ENCODE assay signal across 14 cellular contexts in the genomic region with DNA sequence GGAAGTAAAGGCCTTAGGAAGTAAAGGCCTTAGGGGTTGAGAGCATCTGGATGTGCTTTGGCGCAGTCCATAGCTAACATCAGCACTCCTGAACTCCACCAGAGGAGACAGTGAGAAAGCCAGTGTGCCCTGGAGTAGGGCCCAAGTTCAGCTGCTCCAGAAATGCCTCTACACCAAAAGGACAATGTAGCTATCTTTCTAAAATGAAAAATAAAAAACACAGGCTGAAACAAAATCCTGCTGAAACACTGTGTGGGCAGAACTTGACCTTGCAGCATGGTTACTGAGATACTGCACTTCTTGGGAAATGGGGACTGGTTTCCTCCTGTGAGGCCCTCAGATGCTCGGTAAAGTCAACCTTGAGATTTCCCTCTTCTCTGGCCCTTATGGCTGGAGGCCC.
"Had no signal": no experiment of that assay in that cellular context is flagged by ENCODE, and none has a peak within 500 bp of the region (broad histone marks: within the 10 kb centered on the region; RNA-seq: fewer than 3 reads in every experiment).

No MANE protein-coding gene starts in this region.

- H3K4me1 Mint-ChIP-seq: activated naive CD8-positive, alpha-beta T cell treated with anti-CD3 and anti-CD28 coated beads, Interleukin-2, amount 50 U/mL, for 24 hours; immature natural killer cell; stimulated activated naive B cell treated with anti-CD40 and anti-IgM and Interleukin-4, amounts not matched to agents 10 μg/mL and 1 μg/mL and 100 μg/mL, for 72 hours had no signal

- H3K36me3 ChIP-seq: esophagus squamous epithelium, lower lobe of right lung, transverse colon had no signal

- H3K4me3 ChIP-seq: esophagus squamous epithelium, lower lobe of right lung, transverse colon had no signal

- H3K27me3 Mint-ChIP-seq: stimulated activated naive B cell treated with anti-CD40 and anti-IgM and Interleukin-4, amounts not matched to agents 10 μg/mL and 1 μg/mL and 100 μg/mL, for 72 hours had no signal

- H3K27me3 ChIP-seq: esophagus squamous epithelium, transverse colon had no signal

- H3K4me3 Mint-ChIP-seq: activated naive CD8-positive, alpha-beta T cell treated with anti-CD3 and anti-CD28 coated beads, Interleukin-2, amount 50 U/mL, for 24 hours; activated T-helper 1 cell treated with anti-CD3 and anti-CD28 coated beads, Interleukin-12 subunit alpha, Interleukin-12 subunit beta, Interleukin-2, Interleukin-4 antibody, amounts not matched to agents 30 ng/mL and 10 ng/mL and 1 ng/mL, durations not matched to agents 14 hours and 24 hours and 36 hours; immature natural killer cell; neural crest cell; stimulated activated naive B cell treated with anti-CD40 and anti-IgM and Interleukin-4, amounts not matched to agents 10 μg/mL and 1 μg/mL and 100 μg/mL, for 72 hours had no signal

- H3K36me3 Mint-ChIP-seq: immature natural killer cell; stimulated activated naive B cell treated with anti-CD40 and anti-IgM and Interleukin-4, amounts not matched to agents 10 μg/mL and 1 μg/mL and 100 μg/mL, for 72 hours had no signal

- H3K9ac ChIP-seq: parathyroid adenoma had no signal

- H3K27ac ChIP-seq: esophagus squamous epithelium, lower lobe of right lung, parathyroid adenoma, transverse colon had no signal

- H3K9me3 Mint-ChIP-seq: activated naive CD8-positive, alpha-beta T cell treated with anti-CD3 and anti-CD28 coated beads, Interleukin-2, amount 50 U/mL, for 24 hours; activated T-helper 1 cell treated with anti-CD3 and anti-CD28 coated beads, Interleukin-12 subunit alpha, Interleukin-12 subunit beta, Interleukin-2, Interleukin-4 antibody, amounts not matched to agents 30 ng/mL and 10 ng/mL and 1 ng/mL, durations not matched to agents 14 hours and 24 hours and 36 hours; immature natural killer cell; neural crest cell had no signal

- H3K27ac Mint-ChIP-seq: activated naive CD8-positive, alpha-beta T cell treated with anti-CD3 and anti-CD28 coated beads, Interleukin-2, amount 50 U/mL, for 24 hours; activated T-helper 1 cell treated with anti-CD3 and anti-CD28 coated beads, Interleukin-12 subunit alpha, Interleukin-12 subunit beta, Interleukin-2, Interleukin-4 antibody, amounts not matched to agents 30 ng/mL and 10 ng/mL and 1 ng/mL, durations not matched to agents 14 hours and 24 hours and 36 hours; immature natural killer cell; stimulated activated naive B cell treated with anti-CD40 and anti-IgM and Interleukin-4, amounts not matched to agents 10 μg/mL and 1 μg/mL and 100 μg/mL, for 72 hours had no signal

- H3K4me1 ChIP-seq: parathyroid adenoma had no signal

- H2AFZ ChIP-seq: parathyroid adenoma had no signal

- DNase-seq: activated naive CD8-positive, alpha-beta T cell treated with anti-CD3 and anti-CD28 coated beads, Interleukin-2, amount 50 U/mL, for 24 hours; cortex of kidney; effector CD4-positive, alpha-beta T cell; esophagus squamous epithelium; head of caudate nucleus; immature natural killer cell; lower lobe of right lung; midbrain; stimulated activated naive B cell treated with anti-CD40 and anti-IgM and Interleukin-4, amounts not matched to agents 10 μg/mL and 1 μg/mL and 100 μg/mL, for 72 hours; T-helper 9 cell; transverse colon had no signal

- H3K9me3 ChIP-seq: esophagus squamous epithelium, lower lobe of right lung, transverse colon had no signal
